Comparison of ENCODE assay signal across 1 cellular context in genomic region chr5:73638344-73639095, GRCh38.
TF ChIP-seq lines count a peak whose summit lies in the region.

No MANE protein-coding gene starts in this region.

TF ChIP-seq in endothelial cell of umbilical vein, 7 proteins besides CTCF, POLR2A, EP300 and RAD21:
- peak; percentile 91 for TF ChIP-seq FOS (IDR thresholded peaks at IDR 0.05; ENCODE audit: borderline replicate concordance, insufficient read depth, low read length)
- TF ChIP-seq POLR2AphosphoS5 (IDR thresholded peaks at IDR 0.05; ENCODE audit: insufficient read depth, low read depth, low read length), result peak; percentile 87
- TF ChIP-seq JUN (IDR thresholded peaks at IDR 0.05; ENCODE audit: borderline replicate concordance, insufficient read depth, insufficient read length, low read depth), result peak; percentile 100
- peak; percentile 77 for TF ChIP-seq GATA2 (IDR thresholded peaks at IDR 0.05; ENCODE audit: insufficient read depth, insufficient read length, low read depth, low read length)
- no peak for TF ChIP-seq EZH2 (IDR thresholded peaks at IDR 0.05; ENCODE audit: borderline replicate concordance, low read depth, low read length, severe bottlenecking)
